In genomic region chr11:123143921-123144320, GRCh38 we compare ENCODE assay signal across 29 cellular contexts.
"Had no signal": no experiment of that assay in that cellular context is flagged by ENCODE, and none has a peak within 500 bp of the region (broad histone marks: within the 10 kb centered on the region; RNA-seq: fewer than 3 reads in every experiment).

No MANE protein-coding gene starts in this region.

- H3K27me3 Mint-ChIP-seq: dendritic cell treated with granulocyte-macrophage colony-stimulating factor and Interleukin-4, amounts not matched to agents 40 ng/mL and 50 ng/mL, for 4 days had no signal

- H3K4me1 Mint-ChIP-seq: activated naive CD8-positive, alpha-beta T cell treated with anti-CD3 and anti-CD28 coated beads, Interleukin-2, amount 50 U/mL, for 24 hours; natural killer cell had no signal

- H3K27ac ChIP-seq: breast epithelium, epithelial cell of prostate, esophagus squamous epithelium, heart right ventricle, left lung, lower lobe of right lung, neural progenitor cell, spleen, suprapubic skin, tibial artery, WERI-Rb-1 had no signal

- H3K4me1 ChIP-seq: breast epithelium, left lung, lower lobe of right lung, neural progenitor cell, tibial artery had no signal

- H3K36me3 Mint-ChIP-seq: activated CD4-positive, alpha-beta memory T cell treated with anti-CD3 and anti-CD28 coated beads for 36 hours; natural killer cell; neural progenitor cell had no signal

- H3K9me3 ChIP-seq: breast epithelium, esophagus squamous epithelium, heart right ventricle, left lung, lower lobe of right lung, spleen, suprapubic skin, tibial artery had no signal

- H3K9ac ChIP-seq: neural progenitor cell had no signal

- H3K9me3 Mint-ChIP-seq: activated CD4-positive, alpha-beta memory T cell treated with anti-CD3 and anti-CD28 coated beads for 36 hours; activated naive CD8-positive, alpha-beta T cell treated with anti-CD3 and anti-CD28 coated beads, Interleukin-2, amount 50 U/mL, for 24 hours; activated T-cell treated with anti-CD3 and anti-CD28 coated beads, Interleukin-2, amount 50 U/mL, for 24 hours; dendritic cell treated with granulocyte-macrophage colony-stimulating factor and Interleukin-4, amounts not matched to agents 40 ng/mL and 50 ng/mL, for 4 days; natural killer cell; T-helper 1 cell treated with Interleukin-12 subunit alpha and Interleukin-12 subunit beta and Interleukin-4 antibody, amounts not matched to agents 30 μg/mL and 1 μg/mL, for 36 hours had no signal

- H3K27me3 ChIP-seq: breast epithelium, esophagus squamous epithelium, left lung, neural progenitor cell, spleen had no signal

- H3K4me3 ChIP-seq: breast epithelium, esophagus squamous epithelium, heart right ventricle, left lung, lower lobe of right lung, neural progenitor cell, spleen, suprapubic skin, tibial artery had no signal

- H3K27ac Mint-ChIP-seq: activated CD4-positive, alpha-beta memory T cell treated with anti-CD3 and anti-CD28 coated beads for 36 hours; activated naive CD8-positive, alpha-beta T cell treated with anti-CD3 and anti-CD28 coated beads, Interleukin-2, amount 50 U/mL, for 24 hours; activated T-cell treated with anti-CD3 and anti-CD28 coated beads, Interleukin-2, amount 50 U/mL, for 24 hours; dendritic cell treated with granulocyte-macrophage colony-stimulating factor and Interleukin-4, amounts not matched to agents 40 ng/mL and 50 ng/mL, for 4 days; natural killer cell; neural progenitor cell; T-helper 1 cell treated with Interleukin-12 subunit alpha and Interleukin-12 subunit beta and Interleukin-4 antibody, amounts not matched to agents 30 μg/mL and 1 μg/mL, for 36 hours had no signal

- DNase-seq: activated CD4-positive, alpha-beta memory T cell treated with anti-CD3 and anti-CD28 coated beads for 36 hours; activated CD4-positive, alpha-beta T cell treated with anti-CD3 and anti-CD28 coated beads for 48 hours; activated CD8-positive, alpha-beta memory T cell treated with anti-CD3 and anti-CD28 coated beads, Interleukin-2, amount 50 U/mL, for 48 hours; activated gamma-delta T cell; activated naive CD4-positive, alpha-beta T cell treated with anti-CD3 and anti-CD28 coated beads, Interleukin-2, amount 50 U/mL, for 16 hours; activated naive CD8-positive, alpha-beta T cell treated with anti-CD3 and anti-CD28 coated beads, Interleukin-2, amount 50 U/mL, for 24 hours; activated T-cell treated with anti-CD3 and anti-CD28 coated beads, Interleukin-2, amount 50 U/mL, for 24 hours; central memory CD4-positive, alpha-beta T cell; esophagus squamous epithelium; foreskin melanocyte; heart right ventricle; left lung; lower lobe of right lung; mesendoderm; natural killer cell; occipital lobe; posterior cingulate gyrus; right cardiac atrium; spleen; stimulated activated naive CD4-positive, alpha-beta T cell; T-helper 9 cell; tibial artery; WERI-Rb-1 had no signal

- H3K36me3 ChIP-seq: breast epithelium, esophagus squamous epithelium, heart right ventricle, left lung, lower lobe of right lung, neural progenitor cell, spleen, suprapubic skin, tibial artery, WERI-Rb-1 had no signal

- H3K4me3 Mint-ChIP-seq: activated CD4-positive, alpha-beta memory T cell treated with anti-CD3 and anti-CD28 coated beads for 36 hours; activated naive CD8-positive, alpha-beta T cell treated with anti-CD3 and anti-CD28 coated beads, Interleukin-2, amount 50 U/mL, for 24 hours; activated T-cell treated with anti-CD3 and anti-CD28 coated beads, Interleukin-2, amount 50 U/mL, for 24 hours; dendritic cell treated with granulocyte-macrophage colony-stimulating factor and Interleukin-4, amounts not matched to agents 40 ng/mL and 50 ng/mL, for 4 days; natural killer cell; neural progenitor cell; T-helper 1 cell treated with Interleukin-12 subunit alpha and Interleukin-12 subunit beta and Interleukin-4 antibody, amounts not matched to agents 30 μg/mL and 1 μg/mL, for 36 hours had no signal
